ENCODE assay signal across 21 cellular contexts in the genomic region with DNA sequence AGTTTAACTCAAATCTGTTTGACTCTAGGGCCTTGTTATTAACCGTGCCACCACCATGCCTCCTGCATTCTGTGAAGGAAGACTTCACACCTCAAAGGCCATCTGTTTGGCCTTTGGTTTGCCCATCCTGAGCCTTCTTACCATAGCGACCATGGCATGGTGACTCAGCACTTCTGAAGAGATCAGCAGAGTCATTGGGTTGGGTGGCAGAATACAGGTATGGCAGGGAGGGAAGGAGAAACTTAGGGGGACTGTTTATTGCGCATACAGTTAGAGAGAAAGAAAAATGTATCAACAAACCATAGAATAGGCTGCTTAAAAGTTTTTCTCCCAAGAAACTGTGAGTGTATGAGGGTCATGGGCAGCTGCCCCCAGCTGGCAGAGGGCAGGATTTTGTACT. TPM values are rescaled to one million over a fixed set of nuclear protein-coding genes. Genes with fewer than 3 reads are reported as not detected.
A peak's percentile ranks its signal among the peaks of the same experiment; 100 is the strongest.
DNase-seq lines count a peak whose midpoint lies in the region; ATAC-seq, FAIRE-seq and TF ChIP-seq lines count a peak whose summit lies in the region.
"Had no signal": no experiment of that assay in that cellular context is flagged by ENCODE, and none has a peak within 500 bp of the region (broad histone marks: within the 10 kb centered on the region; RNA-seq: fewer than 3 reads in every experiment).

No MANE protein-coding gene starts in this region.

- TF ChIP-seq POLR2A in GM12891 (IDR thresholded peaks at IDR 0.05; ENCODE audit: low read depth, low read length) = no peak

- peak overlapping the region; percentile 84 for H3K4me3 Mint-ChIP-seq in activated CD4-positive, alpha-beta T cell treated with anti-CD3 and anti-CD28 coated beads, Interleukin-2, amount 10 ng/mL, durations not matched to agents 24 days and 14 days
- peak overlapping the region; percentile 81 to 93 (median 85) for H3K4me3 Mint-ChIP-seq in CD8-positive, alpha-beta memory T cell
- peak overlapping the region; percentile 80 to 87 for H3K4me3 Mint-ChIP-seq in activated T-cell treated with anti-CD3 and anti-CD28 coated beads, Interleukin-2, amount 50 U/mL, for 72 hours
- H3K4me3 Mint-ChIP-seq: H9 had no signal

- H3K27me3 Mint-ChIP-seq in activated CD4-positive, alpha-beta T cell treated with anti-CD3 and anti-CD28 coated beads, Interleukin-2, amount 10 ng/mL, durations not matched to agents 24 days and 14 days = no peaks in the 10 kb centered on the region
- no peaks in the 10 kb centered on the region for H3K27me3 Mint-ChIP-seq in CD8-positive, alpha-beta memory T cell
- H3K27me3 Mint-ChIP-seq in activated T-cell treated with anti-CD3 and anti-CD28 coated beads, Interleukin-2, amount 50 U/mL, for 72 hours (ENCODE audit: low read depth) = no peaks in the 10 kb centered on the region

- peak overlapping the region; percentile 34 for H3K27ac ChIP-seq in CD8-positive, alpha-beta memory T cell (ENCODE audit: low read depth, low read length)
- H3K27ac ChIP-seq in right cardiac atrium (ENCODE audit: low read length) = no peak overlapping the region

- DNase-seq in activated CD4-positive, alpha-beta T cell treated with anti-CD3 and anti-CD28 coated beads, Interleukin-2, amount 10 ng/mL, durations not matched to agents 24 days and 14 days = no peak
- no peak for DNase-seq in activated CD4-positive, alpha-beta T cell treated with anti-CD3 and anti-CD28 coated beads for 1 hour
- no peak for DNase-seq in CD8-positive, alpha-beta memory T cell
- no peak for DNase-seq in activated T-cell treated with anti-CD3 and anti-CD28 coated beads, Interleukin-2, amount 50 U/mL, for 72 hours
- DNase-seq in GM12891 (ENCODE audit: insufficient read length, low spot score) (no peak), right cardiac atrium (no peak), foreskin fibroblast (no peak)
- DNase-seq: ACHN; activated gamma-delta T cell; Caco-2; effector CD4-positive, alpha-beta T cell; H9; hippocampal formation; kidney glomerular epithelial cell; midbrain; NCI-H1092; NCI-H748 treated with DMSO at 0.1 percent for 48 hours; stimulated activated naive CD4-positive, alpha-beta T cell had no signal

- peaks cover 89% of the 10 kb centered on the region for H3K36me3 ChIP-seq in CD8-positive, alpha-beta memory T cell (ENCODE audit: insufficient read depth, low read length)

- H3K4me1 ChIP-seq in CD8-positive, alpha-beta memory T cell (ENCODE audit: insufficient read depth, low read length) = peaks cover 99% of the 10 kb centered on the region
- H3K4me1 ChIP-seq in mononuclear cell (ENCODE audit: insufficient read depth, low read length) = peaks cover 62% of the 10 kb centered on the region
- peaks cover 9% of the 10 kb centered on the region for H3K4me1 ChIP-seq in right cardiac atrium (ENCODE audit: control insufficient read depth, insufficient read depth, low read length)

- no peaks in the 10 kb centered on the region for H3K27me3 ChIP-seq in CD8-positive, alpha-beta memory T cell (ENCODE audit: insufficient read depth, low read length, poor library complexity, severe bottlenecking)
- H3K27me3 ChIP-seq in mononuclear cell (ENCODE audit: insufficient read depth, low read length) (no peaks in the 10 kb centered on the region), right cardiac atrium (ENCODE audit: control insufficient read depth, insufficient read depth) (no peaks in the 10 kb centered on the region)

- peak overlapping the region; percentile 60 for H3K4me3 ChIP-seq in CD8-positive, alpha-beta memory T cell (ENCODE audit: low read length)
- H3K4me3 ChIP-seq in mononuclear cell (ENCODE audit: low read length) (peak overlapping the region; percentile 16), right cardiac atrium (ENCODE audit: low read length) (no peak overlapping the region), foreskin fibroblast (ENCODE audit: low read depth in 1 of 2, low read length in 2 of 2) (no peak overlapping the region)

- POLR2A ChIA-PET in CD8-positive, alpha-beta memory T cell (lab: Charles Lee) = interaction anchor here (0.5 to 7.8 kb wide), 5 partner anchors 11 to 1028 kb away, joined by 3 to 187 read pairs (median 6); no protein-coding TSS in a partner anchor

- WGBS in right cardiac atrium = 93% methylated on average over 3 of the region's 3 CpGs

- peak overlapping the region; percentile 93 for H3K27ac Mint-ChIP-seq in activated CD4-positive, alpha-beta T cell treated with anti-CD3 and anti-CD28 coated beads, Interleukin-2, amount 10 ng/mL, durations not matched to agents 24 days and 14 days
- H3K27ac Mint-ChIP-seq in CD8-positive, alpha-beta memory T cell = peak overlapping the region; percentile 88 to 100 (median 98)
- peak overlapping the region; percentile 99 for H3K27ac Mint-ChIP-seq in activated T-cell treated with anti-CD3 and anti-CD28 coated beads, Interleukin-2, amount 50 U/mL, for 72 hours
- H3K27ac Mint-ChIP-seq: H9 had no signal

- CTCF ChIA-PET in CD8-positive, alpha-beta memory T cell (lab: Charles Lee) = interaction anchor here (1.5 to 8.2 kb wide), 5 partner anchors 10 to 817 kb away, joined by 3 to 68 read pairs (median 55); no protein-coding TSS in a partner anchor

- peak; percentile 4 to 16 for ATAC-seq in activated T-cell treated with anti-CD3 and anti-CD28 coated beads, Interleukin-2, amount 50 U/mL, for 72 hours (replicated peaks in 1 of 2)
- no peak for ATAC-seq in right cardiac atrium

- no peak for FAIRE-seq in GM12891 (lab: Jason Lieb, UNC)
- FAIRE-seq: G401.6, RCC 7860 had no signal

- H3K9me3 Mint-ChIP-seq in activated CD4-positive, alpha-beta T cell treated with anti-CD3 and anti-CD28 coated beads, Interleukin-2, amount 10 ng/mL, durations not matched to agents 24 days and 14 days = no peaks in the 10 kb centered on the region
- H3K9me3 Mint-ChIP-seq in CD8-positive, alpha-beta memory T cell = no peaks in the 10 kb centered on the region
- no peaks in the 10 kb centered on the region for H3K9me3 Mint-ChIP-seq in activated T-cell treated with anti-CD3 and anti-CD28 coated beads, Interleukin-2, amount 50 U/mL, for 72 hours

- intact Hi-C loops in activated CD4-positive, alpha-beta T cell treated with anti-CD3 and anti-CD28 coated beads, Interleukin-2, amount 10 ng/mL, durations not matched to agents 24 days and 14 days (cut with micrococcal nuclease) = loop anchor here (5.0 kb wide), 2 partner anchors 43 to 543 kb away; no protein-coding TSS in a partner anchor
- intact Hi-C loops in right cardiac atrium (cut with DNase I) = no loop called here

- peaks cover 92% of the 10 kb centered on the region for H3K36me3 Mint-ChIP-seq in activated CD4-positive, alpha-beta T cell treated with anti-CD3 and anti-CD28 coated beads, Interleukin-2, amount 10 ng/mL, durations not matched to agents 24 days and 14 days (ENCODE audit: low read depth)
- H3K36me3 Mint-ChIP-seq in CD8-positive, alpha-beta memory T cell = peaks cover 63 to 94% (median 73%) of the 10 kb centered on the region in 3 donors
- H3K36me3 Mint-ChIP-seq in activated T-cell treated with anti-CD3 and anti-CD28 coated beads, Interleukin-2, amount 50 U/mL, for 72 hours (ENCODE audit: insufficient read depth in 2 of 2) = peaks cover 48 to 70% of the 10 kb centered on the region in 2 donors

- no peak for TF ChIP-seq CTCF in foreskin fibroblast (IDR thresholded peaks at IDR 0.05; ENCODE audit: low read depth, low read length)

- peaks cover 88% of the 10 kb centered on the region for H3K4me1 Mint-ChIP-seq in activated CD4-positive, alpha-beta T cell treated with anti-CD3 and anti-CD28 coated beads, Interleukin-2, amount 10 ng/mL, durations not matched to agents 24 days and 14 days
- peaks cover 96 to 100% (median 100%) of the 10 kb centered on the region in 3 donors for H3K4me1 Mint-ChIP-seq in CD8-positive, alpha-beta memory T cell
- H3K4me1 Mint-ChIP-seq in activated T-cell treated with anti-CD3 and anti-CD28 coated beads, Interleukin-2, amount 50 U/mL, for 72 hours (ENCODE audit: low read depth) = peaks cover 100% of the 10 kb centered on the region

- no peaks in the 10 kb centered on the region for H3K9me3 ChIP-seq in CD8-positive, alpha-beta memory T cell (ENCODE audit: low read length)
- H3K9me3 ChIP-seq in mononuclear cell (ENCODE audit: low read depth, low read length) (no peaks in the 10 kb centered on the region), right cardiac atrium (ENCODE audit: control insufficient read depth, low read length) (no peaks in the 10 kb centered on the region)
- H3K9me3 ChIP-seq: Caco-2 had no signal

TF ChIP-seq in GM12891, 5 proteins besides CTCF, POLR2A, EP300 and RAD21:
- TF ChIP-seq POLR2AphosphoS5 (IDR thresholded peaks at IDR 0.05; ENCODE audit: low read depth, low read length) (no peak), TAF1 (IDR thresholded peaks at IDR 0.05; ENCODE audit: low read depth, low read length) (no peak), SPI1 (IDR thresholded peaks at IDR 0.05; ENCODE audit: low read depth, low read length) (no peak), POU2F2 (IDR thresholded peaks at IDR 0.05; ENCODE audit: low read depth, low read length) (no peak), PAX5 (IDR thresholded peaks at IDR 0.05; ENCODE audit: insufficient read depth, low read length, severe bottlenecking) (no peak)

RNA-seq across cellular contexts. Expression of gene DAD1, which starts 49.2 kb away (rescaled TPM):
- total RNA-seq in activated CD4-positive, alpha-beta T cell treated with anti-CD3 and anti-CD28 coated beads, Interleukin-2, amount 10 ng/mL, durations not matched to agents 24 days and 14 days = 255 and 266 TPM in 2 replicates
- total RNA-seq in CD8-positive, alpha-beta memory T cell = 100 to 1,000 TPM; 329 to 353 TPM
- 622 TPM for polyA plus RNA-seq in CD8-positive, alpha-beta memory T cell
- 100 to 1,000 TPM; 165 to 188 TPM for total RNA-seq in activated T-cell treated with anti-CD3 and anti-CD28 coated beads, Interleukin-2, amount 50 U/mL, for 72 hours
- total RNA-seq in mononuclear cell (83.6 TPM), right cardiac atrium (100 to 1,000 TPM; 122 to 168 (median 158) TPM)
- 280 TPM for polyA plus RNA-seq in GM12891 (2012; ENCODE audit: low read depth, missing spikeins)
- 220 TPM for polyA plus RNA-seq in right cardiac atrium

RNA-seq across cellular contexts. Expression of gene ABHD4, which starts 58.3 kb away (rescaled TPM):
- total RNA-seq in activated CD4-positive, alpha-beta T cell treated with anti-CD3 and anti-CD28 coated beads, Interleukin-2, amount 10 ng/mL, durations not matched to agents 24 days and 14 days = 9.7 and 10.3 TPM in 2 replicates
- total RNA-seq in CD8-positive, alpha-beta memory T cell = 10 to 100 TPM in 1 of 2 experiments, 1 to 10 TPM in 1; 8.4 to 11.4 TPM
- polyA plus RNA-seq in CD8-positive, alpha-beta memory T cell = 13.7 TPM
- total RNA-seq in activated T-cell treated with anti-CD3 and anti-CD28 coated beads, Interleukin-2, amount 50 U/mL, for 72 hours = 10 to 100 TPM; 18.8 to 21.9 TPM
- total RNA-seq in mononuclear cell (7.5 TPM), right cardiac atrium (10 to 100 TPM; 29.7 to 40.9 (median 36.9) TPM)
- 7.3 TPM for polyA plus RNA-seq in GM12891 (2012; ENCODE audit: low read depth, missing spikeins)
- polyA plus RNA-seq in right cardiac atrium = 20.3 TPM

Comparison
In these comparisons a context has a peak if more than half of its experiments do, and no peak if none do; other contexts are left out.
1. H3K4me3 ChIP-seq: peak in CD8-positive, alpha-beta memory T cell (single experiment) and mononuclear cell (single experiment); none in right cardiac atrium (single experiment) and foreskin fibroblast (0 of 2).
2. ATAC-seq: peak in activated T-cell treated with anti-CD3 and anti-CD28 coated beads, Interleukin-2, amount 50 U/mL, for 72 hours (2 of 2); none in right cardiac atrium (0 of 2).
3. Peak in every context shown above with its lines, with median percentiles within 50 percentile points of each other: H3K27ac Mint-ChIP-seq and H3K4me3 Mint-ChIP-seq.